Comparison of ENCODE assay signal across 11 cellular contexts in the genomic region with DNA sequence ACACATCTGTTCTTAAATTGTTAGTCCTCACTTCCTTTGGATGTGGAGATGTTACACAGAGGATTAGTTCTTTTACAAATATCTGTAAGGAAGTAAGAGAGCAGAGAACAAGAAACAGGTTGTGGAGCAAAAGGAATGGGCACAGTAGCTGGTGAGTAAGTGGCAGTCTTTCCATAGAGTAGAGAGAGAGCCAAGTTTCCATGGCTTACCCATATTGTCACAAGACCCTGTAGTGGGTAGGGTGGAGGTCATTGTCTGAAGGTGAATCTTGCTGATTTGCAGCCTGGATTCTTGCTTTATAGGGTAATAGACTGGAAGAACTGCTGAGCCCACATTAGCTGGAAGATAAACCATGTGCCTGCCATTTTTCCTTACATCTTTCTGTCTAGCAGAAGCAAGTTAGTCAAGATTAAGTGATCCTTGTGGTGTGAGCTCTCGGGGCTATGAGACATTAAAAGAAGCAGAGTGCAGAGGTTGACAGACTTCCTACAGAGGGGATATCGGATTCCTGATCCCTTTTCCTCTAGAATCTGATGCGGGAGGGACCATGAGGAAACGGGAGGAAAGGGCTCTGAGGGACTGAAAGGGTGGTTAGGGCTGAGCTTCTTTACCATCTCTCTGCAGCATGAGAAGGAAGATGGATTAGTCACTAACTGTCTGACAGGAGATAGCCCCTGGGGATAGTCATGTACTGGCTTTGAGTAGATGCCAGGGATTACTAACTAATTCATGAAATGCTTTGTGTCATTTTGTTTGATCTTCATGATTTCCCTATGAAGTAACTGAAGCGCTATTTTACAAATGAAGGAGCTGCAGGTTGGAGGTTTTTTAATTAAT. TPM values are rescaled to one million over a fixed set of nuclear protein-coding genes. Genes with fewer than 3 reads are reported as not detected.
A peak's percentile ranks its signal among the peaks of the same experiment; 100 is the strongest.
DNase-seq lines count a peak whose midpoint lies in the region; ATAC-seq and TF ChIP-seq lines count a peak whose summit lies in the region.
"Had no signal": no experiment of that assay in that cellular context is flagged by ENCODE, and none has a peak within 500 bp of the region (broad histone marks: within the 10 kb centered on the region; RNA-seq: fewer than 3 reads in every experiment).

No MANE protein-coding gene starts in this region.

- TF ChIP-seq CTCF in type B pancreatic cell (conservative IDR thresholded peaks at IDR 0.05): no peak

- H3K27ac Mint-ChIP-seq in type B pancreatic cell: peak overlapping the region; percentile 37

- intact Hi-C loops in left ventricle myocardium superior (cut with micrococcal nuclease) (no loop called here), cardiac septum (cut with DNase I) (no loop called here)

- ATAC-seq in left ventricle myocardium superior (peak; percentile 64), GM19463 (IDR thresholded peaks at IDR 0.05; ENCODE audit: unreplicated experiment) (no peak), HG03159 (IDR thresholded peaks at IDR 0.05; ENCODE audit: unreplicated experiment) (no peak)

- H3K4me1 Mint-ChIP-seq in type B pancreatic cell (ENCODE audit: unreplicated experiment): peaks cover 24% of the 10 kb centered on the region

- peaks cover 54% of the 10 kb centered on the region for H3K36me3 Mint-ChIP-seq in type B pancreatic cell

- H3K9me3 Mint-ChIP-seq in type B pancreatic cell: no peaks in the 10 kb centered on the region

- H3K4me3 Mint-ChIP-seq in type B pancreatic cell: peak overlapping the region; percentile 23

- DNase-seq in left ventricle myocardium superior (no peak), cardiac septum (ENCODE audit: low spot score) (no peak), SW 1271 (lab: John Stamatoyannopoulos, UW) (peak; percentile 53 to 82), glomerular visceral epithelial cell (ENCODE audit: extremely low spot score) (peak; percentile 54), type B pancreatic cell (ENCODE audit: extremely low spot score, unreplicated experiment) (no peak), RPMI8226 (no peak)
- DNase-seq: effector memory CD4-positive, alpha-beta T cell; NCI-H1417 treated with DMSO at 0.1 percent for 48 hours had no signal

- H3K27me3 Mint-ChIP-seq in type B pancreatic cell: peaks cover 18% of the 10 kb centered on the region

RNA-seq across cellular contexts. Expression of a gene that starts 44.0 kb away (rescaled TPM):
- total RNA-seq in left ventricle myocardium superior (not detected), cardiac septum (not detected), type B pancreatic cell (ENCODE audit: low replicate concordance) (0.12 and 0.95 TPM in 2 replicates)
- total RNA-seq: prostate gland had no signal

Comparison
In these comparisons a context has a peak if more than half of its experiments do, and no peak if none do; other contexts are left out.
1. DNase-seq: peak in SW 1271 (2 of 2) and glomerular visceral epithelial cell (single experiment); none in left ventricle myocardium superior (single experiment), cardiac septum (single experiment), type B pancreatic cell (single experiment) and RPMI8226 (single experiment).